In the genomic region with DNA sequence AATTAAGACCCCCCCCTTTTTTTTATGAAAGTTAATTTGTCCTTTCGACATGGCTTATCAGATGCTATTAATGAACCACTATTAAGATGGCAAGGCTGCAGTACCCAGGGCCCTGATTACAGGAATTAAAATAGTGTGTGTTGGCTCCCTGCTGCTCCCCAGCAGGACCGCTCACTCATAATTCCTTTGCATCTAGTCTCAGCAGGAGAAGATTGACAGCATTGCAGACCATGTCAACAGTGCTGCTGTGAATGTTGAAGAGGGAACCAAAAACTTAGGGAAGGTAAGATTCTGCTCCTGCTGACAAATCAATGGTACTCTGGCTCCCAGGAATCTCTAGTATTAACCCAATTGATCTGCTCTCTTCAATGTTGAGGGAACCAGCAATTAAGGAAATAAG, we compare ENCODE assay signal across 3 cellular contexts.
TF ChIP-seq lines count a peak whose summit lies in the region.

No MANE protein-coding gene starts in this region.

TF ChIP-seq in HEK293T, 16 proteins besides CTCF, POLR2A, EP300 and RAD21:
- TF ChIP-seq FOXA1 (IDR thresholded peaks at IDR 0.05) = no peak
- TF ChIP-seq, protein P1, sequence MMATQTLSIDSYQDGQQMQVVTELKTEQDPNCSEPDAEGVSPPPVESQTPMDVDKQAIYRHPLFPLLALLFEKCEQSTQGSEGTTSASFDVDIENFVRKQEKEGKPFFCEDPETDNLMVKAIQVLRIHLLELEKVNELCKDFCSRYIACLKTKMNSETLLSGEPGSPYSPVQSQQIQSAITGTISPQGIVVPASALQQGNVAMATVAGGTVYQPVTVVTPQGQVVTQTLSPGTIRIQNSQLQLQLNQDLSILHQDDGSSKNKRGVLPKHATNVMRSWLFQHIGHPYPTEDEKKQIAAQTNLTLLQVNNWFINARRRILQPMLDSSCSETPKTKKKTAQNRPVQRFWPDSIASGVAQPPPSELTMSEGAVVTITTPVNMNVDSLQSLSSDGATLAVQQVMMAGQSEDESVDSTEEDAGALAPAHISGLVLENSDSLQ (IDR thresholded peaks at IDR 0.05) = peak; percentile 75

TF ChIP-seq in H1, 55 proteins besides CTCF, POLR2A, EP300 and RAD21:
- TF ChIP-seq TBP (IDR thresholded peaks at IDR 0.05; ENCODE audit: low read depth, low read length) (no peak), CBX5 (IDR thresholded peaks at IDR 0.05; ENCODE audit: low read depth, low read length) (no peak), HDAC2 (IDR thresholded peaks at IDR 0.05; ENCODE audit: borderline replicate concordance in 1 of 2, low read depth in 2 of 2, low read length in 2 of 2) (0 out of 4 replicates have a peak, but pooled peaks of 1 of the 2 experiments have one; percentile 14), CHD2 (IDR thresholded peaks at IDR 0.05; ENCODE audit: low read length) (no peak), KDM5A (IDR thresholded peaks at IDR 0.05; ENCODE audit: low read length) (no peak), ASH2L (IDR thresholded peaks at IDR 0.05; ENCODE audit: low read length) (no peak), SIN3A (conservative IDR thresholded peaks at IDR 0.05 in 1 of 2, IDR thresholded peaks at IDR 0.05 in 1 of 2; ENCODE audit: low read depth in 1 of 2, low read length in 2 of 2) (peak in 1 of 2 experiments; percentile 56; a peak in 1 of 4 replicates), SP2 (IDR thresholded peaks at IDR 0.05; ENCODE audit: low read length) (no peak), NANOG (IDR thresholded peaks at IDR 0.05; ENCODE audit: insufficient read depth, low read depth, low read length, poor library complexity, severe bottlenecking) (peak; percentile 71), HDAC6 (IDR thresholded peaks at IDR 0.05; ENCODE audit: low read depth, low read length) (no peak), SRF (IDR thresholded peaks at IDR 0.05; ENCODE audit: low read depth, low read length) (no peak), TEAD4 (IDR thresholded peaks at IDR 0.05; ENCODE audit: low read depth, low read length) (0 out of 2 replicates have a peak, but pooled peaks have one; percentile 37), TAF7 (optimal IDR thresholded peaks at IDR 0.05; ENCODE audit: borderline replicate concordance, low read depth, low read length) (no peak), BRCA1 (IDR thresholded peaks at IDR 0.05; ENCODE audit: low read depth, low read length) (no peak)
- TF ChIP-seq, protein P2, sequence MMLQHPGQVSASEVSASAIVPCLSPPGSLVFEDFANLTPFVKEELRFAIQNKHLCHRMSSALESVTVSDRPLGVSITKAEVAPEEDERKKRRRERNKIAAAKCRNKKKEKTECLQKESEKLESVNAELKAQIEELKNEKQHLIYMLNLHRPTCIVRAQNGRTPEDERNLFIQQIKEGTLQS (IDR thresholded peaks at IDR 0.05; ENCODE audit: insufficient read depth, low read depth, low read length) = no peak

TF ChIP-seq in neural cell, 6 proteins besides CTCF, POLR2A, EP300 and RAD21:
- TF ChIP-seq POLR2AphosphoS5 (IDR thresholded peaks at IDR 0.05) = peak; percentile 55
- TF ChIP-seq SMC3 (conservative IDR thresholded peaks at IDR 0.05; ENCODE audit: poor library complexity) = no peak
- no peak for TF ChIP-seq MXI1 (conservative IDR thresholded peaks at IDR 0.05; ENCODE audit: poor library complexity, severe bottlenecking)
TF ChIP-seq in neural cell: peak in this region for 1.
